9 cellular contexts compared by ENCODE assay signal in the genomic region with DNA sequence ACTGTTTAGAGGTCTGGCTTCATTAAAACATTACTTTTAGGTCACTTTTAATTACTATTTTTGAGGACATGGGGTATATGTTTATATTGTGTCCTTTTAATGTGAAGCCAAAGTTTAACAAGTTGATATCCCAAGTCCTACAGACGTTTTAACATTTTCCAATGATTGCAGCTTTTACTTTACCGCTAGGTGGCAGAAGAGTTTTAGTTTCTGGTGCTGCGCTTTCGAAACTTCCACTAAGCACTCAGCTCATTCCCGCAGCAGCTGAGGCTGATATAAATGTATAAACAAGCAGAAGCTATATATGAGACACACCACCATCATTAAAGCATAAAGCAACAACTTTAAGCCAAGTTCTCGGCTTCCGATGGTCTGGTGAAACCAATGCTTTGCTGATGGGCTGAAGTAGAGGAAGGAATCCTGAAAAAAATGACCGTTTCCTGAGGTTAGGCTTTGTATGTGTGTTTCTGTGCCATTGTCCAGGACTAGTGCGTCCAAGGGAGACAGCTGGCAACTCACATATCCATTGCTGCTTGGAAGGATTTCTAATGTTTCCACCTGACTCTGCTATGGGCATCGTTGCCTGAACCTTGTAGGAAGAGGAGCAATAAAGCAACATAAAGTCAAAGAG.
DNase-seq lines count a peak whose midpoint lies in the region; ATAC-seq and TF ChIP-seq lines count a peak whose summit lies in the region.
"Had no signal": no experiment of that assay in that cellular context is flagged by ENCODE, and none has a peak within 500 bp of the region (broad histone marks: within the 10 kb centered on the region; RNA-seq: fewer than 3 reads in every experiment).

No MANE protein-coding gene starts in this region.

- no peak overlapping the region for H3K27ac Mint-ChIP-seq in stimulated activated naive B cell treated with anti-CD40 and anti-IgM and Interleukin-4, amounts not matched to agents 10 μg/mL and 1 μg/mL and 100 μg/mL, for 72 hours
- H3K27ac Mint-ChIP-seq: activated B cell treated with CpG ODN at 0.5 μM for 24 hours had no signal

- H3K27ac ChIP-seq in HL-60 (replicated peaks) (no peak overlapping the region), body of pancreas (no peak overlapping the region), iPS-20b (ENCODE audit: low read length) (no peak overlapping the region)

- peaks cover 0 to 5% of the 10 kb centered on the region in 2 donors for H3K4me1 Mint-ChIP-seq in stimulated activated naive B cell treated with anti-CD40 and anti-IgM and Interleukin-4, amounts not matched to agents 10 μg/mL and 1 μg/mL and 100 μg/mL, for 72 hours
- H3K4me1 Mint-ChIP-seq: activated B cell treated with CpG ODN at 0.5 μM for 24 hours had no signal

- H3K27me3 Mint-ChIP-seq in stimulated activated naive B cell treated with anti-CD40 and anti-IgM and Interleukin-4, amounts not matched to agents 10 μg/mL and 1 μg/mL and 100 μg/mL, for 72 hours: no peaks in the 10 kb centered on the region
- H3K27me3 Mint-ChIP-seq: activated B cell treated with CpG ODN at 0.5 μM for 24 hours had no signal

- H3K36me3 ChIP-seq in body of pancreas (replicated peaks in 1 of 2; ENCODE audit: insufficient read depth in 1 of 2, low read depth in 2 of 2) (no peaks in the 10 kb centered on the region), iPS-20b (ENCODE audit: insufficient read depth, low read depth, low read length) (no peaks in the 10 kb centered on the region)

- H3K4me3 Mint-ChIP-seq in stimulated activated naive B cell treated with anti-CD40 and anti-IgM and Interleukin-4, amounts not matched to agents 10 μg/mL and 1 μg/mL and 100 μg/mL, for 72 hours: no peak overlapping the region
- H3K4me3 Mint-ChIP-seq: activated B cell treated with CpG ODN at 0.5 μM for 24 hours had no signal

- TF ChIP-seq CTCF in HL-60 (IDR thresholded peaks at IDR 0.05; ENCODE audit: insufficient read depth, low read length) (peak; percentile 54), body of pancreas (IDR thresholded peaks at IDR 0.05) (peak; percentile 63 to 86 (median 70))

- no peaks in the 10 kb centered on the region for H3K9me3 Mint-ChIP-seq in stimulated activated naive B cell treated with anti-CD40 and anti-IgM and Interleukin-4, amounts not matched to agents 10 μg/mL and 1 μg/mL and 100 μg/mL, for 72 hours
- H3K9me3 Mint-ChIP-seq: activated B cell treated with CpG ODN at 0.5 μM for 24 hours had no signal

- H3K4me1 ChIP-seq in body of pancreas (peaks cover 6% of the 10 kb centered on the region), iPS-20b (ENCODE audit: insufficient read depth, low read length) (peaks cover 9% of the 10 kb centered on the region; the same call in 1 of the 2 replicates)

- no peak for TF ChIP-seq POLR2A in body of pancreas (IDR thresholded peaks at IDR 0.05)

- WGBS in body of pancreas, 2 donors: 1 to 2% methylated on average over 10 of the region's 10 CpGs

- H3K9ac ChIP-seq in iPS-20b (ENCODE audit: low read depth, low read length): no peak overlapping the region

- H3K9me3 ChIP-seq in body of pancreas (no peaks in the 10 kb centered on the region), iPS-20b (ENCODE audit: insufficient read depth, low read depth, low read length) (no peaks in the 10 kb centered on the region)

- H3K4me3 ChIP-seq in HL-60 (replicated peaks; ENCODE audit: insufficient read depth, low read length) (no peak overlapping the region), body of pancreas (no peak overlapping the region), iPS-20b (ENCODE audit: low read length) (peak overlapping the region; percentile 30)

- intact Hi-C loops in body of pancreas (cut with DNase I): no loop called here

- ATAC-seq in GM19328 (IDR thresholded peaks at IDR 0.05; ENCODE audit: unreplicated experiment) (peak; percentile 69), body of pancreas (peak; percentile 84)
- ATAC-seq in stimulated activated naive B cell treated with anti-CD40 and anti-IgM and Interleukin-4, amounts not matched to agents 10 μg/mL and 1 μg/mL and 100 μg/mL, for 72 hours (replicated peaks): peak; percentile 57 to 61

- no peaks in the 10 kb centered on the region for H3K27me3 ChIP-seq in HL-60 (ENCODE audit: insufficient read depth, poor library complexity, severe bottlenecking)
- H3K27me3 ChIP-seq in body of pancreas: no peaks in the 10 kb centered on the region
- no peaks in the 10 kb centered on the region for H3K27me3 ChIP-seq in iPS-20b (ENCODE audit: insufficient read depth, low read length)

- DNase-seq in COR-L47 (lab: John Stamatoyannopoulos, UW): peak; percentile 80
- peak; percentile 7 to 38 for DNase-seq in HL-60 (ENCODE audit: low read depth in 1 of 2, low spot score in 1 of 2)
- DNase-seq in NCI-H526 (lab: John Stamatoyannopoulos, UW): peak; percentile 81 to 95
- peak; percentile 36 to 53 (median 48) for DNase-seq in body of pancreas
- DNase-seq in stimulated activated naive B cell treated with anti-CD40 and anti-IgM and Interleukin-4, amounts not matched to agents 10 μg/mL and 1 μg/mL and 100 μg/mL, for 72 hours: no peak
- no peak for DNase-seq in stimulated activated CD4-positive, alpha-beta T cell treated with anti-CD3 and anti-CD28 coated beads, Interleukin-15, amount 100 ng/mL, for 24 hours
- DNase-seq: activated B cell treated with CpG ODN at 0.5 μM for 24 hours had no signal

- no peaks in the 10 kb centered on the region for H3K36me3 Mint-ChIP-seq in stimulated activated naive B cell treated with anti-CD40 and anti-IgM and Interleukin-4, amounts not matched to agents 10 μg/mL and 1 μg/mL and 100 μg/mL, for 72 hours

Comparison
In these comparisons a context has a peak if more than half of its experiments do, and no peak if none do; other contexts are left out.
1. DNase-seq: peak in COR-L47 (single experiment), HL-60 (2 of 2), NCI-H526 (2 of 2) and body of pancreas (4 of 4); none in stimulated activated naive B cell treated with anti-CD40 and anti-IgM and Interleukin-4, amounts not matched to agents 10 μg/mL and 1 μg/mL and 100 μg/mL, for 72 hours (single experiment) and stimulated activated CD4-positive, alpha-beta T cell treated with anti-CD3 and anti-CD28 coated beads, Interleukin-15, amount 100 ng/mL, for 24 hours (single experiment).
2. Peak in every context shown above with its lines, with median percentiles within 50 percentile points of each other: ATAC-seq.